In the genomic region with DNA sequence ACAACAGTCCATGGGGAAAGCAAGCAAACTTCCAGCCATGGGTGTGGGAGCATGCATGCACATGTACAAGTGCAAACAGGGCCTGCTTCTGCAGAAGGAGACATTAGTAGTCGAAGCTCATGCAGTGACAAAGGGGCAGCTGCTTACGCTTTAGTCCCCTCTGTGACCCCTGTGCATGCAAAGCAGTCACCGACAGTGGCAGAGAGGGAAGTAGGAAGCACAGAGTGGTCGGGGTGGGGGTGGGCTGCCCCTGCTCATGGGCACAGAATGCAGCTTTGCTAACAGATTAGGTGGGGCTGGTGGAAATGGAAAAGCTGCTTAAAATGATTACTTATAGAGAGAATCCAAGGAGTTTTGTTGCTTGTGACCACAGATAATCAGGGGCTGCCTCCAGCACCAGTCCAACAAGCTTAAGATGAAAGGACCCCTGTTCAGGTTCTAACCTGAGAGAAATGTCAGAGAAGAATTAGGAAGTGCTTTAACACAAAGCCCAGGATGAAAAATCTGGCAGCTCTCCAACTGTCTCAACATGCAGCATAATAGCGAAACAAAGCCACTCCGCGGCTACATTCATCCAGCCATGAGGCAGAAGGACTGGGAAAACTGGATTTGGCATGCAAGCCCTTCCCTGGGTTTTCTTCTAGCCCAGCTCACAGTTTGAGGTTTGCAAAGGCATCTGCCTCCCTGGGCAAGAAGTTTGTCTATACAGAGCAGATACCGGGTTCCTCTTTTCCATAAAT, we compare ENCODE assay signal across 12 cellular contexts.
DNase-seq lines count a peak whose midpoint lies in the region; ATAC-seq and TF ChIP-seq lines count a peak whose summit lies in the region.
"Had no signal": no experiment of that assay in that cellular context is flagged by ENCODE, and none has a peak within 500 bp of the region (broad histone marks: within the 10 kb centered on the region; RNA-seq: fewer than 3 reads in every experiment).

No MANE protein-coding gene starts in this region.

- no peak for TF ChIP-seq EP300 in ovary (IDR thresholded peaks at IDR 0.05)

- intact Hi-C loops in ovary (cut with DNase I): no loop called here
- intact Hi-C loops in right lobe of liver (cut with DNase I): no loop called here

- no peaks in the 10 kb centered on the region for H3K9me3 ChIP-seq in ovary
- no peaks in the 10 kb centered on the region for H3K9me3 ChIP-seq in right lobe of liver

- no peak for TF ChIP-seq CTCF in ovary (IDR thresholded peaks at IDR 0.05)
- no peak for TF ChIP-seq CTCF in right lobe of liver (IDR thresholded peaks at IDR 0.05)

- H3K4me3 ChIP-seq in ovary (no peak overlapping the region), right lobe of liver (no peak overlapping the region)
- H3K4me3 ChIP-seq: BLaER1 treated with 17β-estradiol and CSF1 and Interleukin-3, amounts not matched to agents 10 nM and 100 nM; lung had no signal

- no peak overlapping the region for H3K27ac ChIP-seq in ovary
- no peak overlapping the region for H3K27ac ChIP-seq in right lobe of liver
- H3K27ac ChIP-seq: BLaER1 treated with 17β-estradiol and CSF1 and Interleukin-3, amounts not matched to agents 10 nM and 100 nM had no signal

- 43 to 55% (median 48%) methylated on average over 8 of the region's 8 CpGs for whole genome bisulfite sequencing in ovary, 3 donors
- WGBS in right lobe of liver (ENCODE audit: insufficient coverage, low coverage, low lambda C conversion rate, missing lambda C conversion rate): 54% methylated on average over 4 of the region's 8 CpGs

- DNase-seq in D341Med (ENCODE audit: low spot score) (peak; percentile 66), NCI-H1417 treated with DMSO at 0.1 percent for 48 hours (lab: John Stamatoyannopoulos, UW) (peak; percentile 58), RPMI7951 (ENCODE audit: low read depth) (peak; percentile 44), globus pallidus (ENCODE audit: low spot score) (peak; percentile 40), ovary (no peak), right lobe of liver (no peak)
- DNase-seq: cortex of kidney had no signal

- ATAC-seq in GM18519 (IDR thresholded peaks at IDR 0.05; ENCODE audit: low FRiP score, unreplicated experiment): no peak
- no peak for ATAC-seq in right lobe of liver
- no peak for ATAC-seq in GM21576 (IDR thresholded peaks at IDR 0.05; ENCODE audit: unreplicated experiment)
- ATAC-seq: sciatic nerve had no signal

- no peaks in the 10 kb centered on the region for H3K27me3 ChIP-seq in ovary
- H3K27me3 ChIP-seq in right lobe of liver: no peaks in the 10 kb centered on the region
- H3K27me3 ChIP-seq: BLaER1 treated with 17β-estradiol and CSF1 and Interleukin-3, amounts not matched to agents 10 nM and 100 nM had no signal

- no peak for TF ChIP-seq POLR2A in ovary (IDR thresholded peaks at IDR 0.05)
- TF ChIP-seq POLR2A in right lobe of liver (IDR thresholded peaks at IDR 0.05): no peak

- H3K36me3 ChIP-seq in ovary: no peaks in the 10 kb centered on the region
- no peaks in the 10 kb centered on the region for H3K36me3 ChIP-seq in right lobe of liver
- H3K36me3 ChIP-seq: BLaER1 treated with 17β-estradiol and CSF1 and Interleukin-3, amounts not matched to agents 10 nM and 100 nM had no signal

- H3K4me1 ChIP-seq in ovary (ENCODE audit: insufficient read depth) (no peaks in the 10 kb centered on the region), right lobe of liver (no peaks in the 10 kb centered on the region)
- H3K4me1 ChIP-seq: BLaER1 treated with 17β-estradiol and CSF1 and Interleukin-3, amounts not matched to agents 10 nM and 100 nM had no signal

Comparison
In these comparisons a context has a peak if more than half of its experiments do, and no peak if none do; other contexts are left out.
1. DNase-seq: peak in D341Med (single experiment), NCI-H1417 treated with DMSO at 0.1 percent for 48 hours (single experiment), RPMI7951 (single experiment) and globus pallidus (single experiment); none in ovary (0 of 5) and right lobe of liver (0 of 3).